29 cellular contexts compared by ENCODE assay signal in the genomic region with DNA sequence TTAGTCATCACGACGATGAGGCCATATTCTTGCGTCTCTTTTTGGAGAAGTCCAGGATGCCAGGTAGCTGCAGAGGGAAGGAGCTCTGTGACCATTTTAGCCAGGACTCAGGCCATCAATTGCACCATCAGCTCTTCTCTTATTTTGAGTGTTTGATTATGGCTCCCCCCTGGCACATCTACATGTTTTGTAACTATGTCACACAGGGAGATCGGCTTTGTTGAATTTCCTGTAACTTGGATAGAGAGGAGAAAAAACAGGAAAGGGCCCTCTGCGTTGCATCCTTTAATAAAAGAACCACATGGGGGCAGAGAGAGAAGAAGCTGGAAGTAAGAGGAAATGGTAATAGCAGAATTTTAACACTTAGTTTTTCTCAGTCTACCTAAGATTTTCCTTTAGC.
DNase-seq lines count a peak whose midpoint lies in the region; ATAC-seq, FAIRE-seq and TF ChIP-seq lines count a peak whose summit lies in the region.
"Had no signal": no experiment of that assay in that cellular context is flagged by ENCODE, and none has a peak within 500 bp of the region (broad histone marks: within the 10 kb centered on the region; RNA-seq: fewer than 3 reads in every experiment).

No MANE protein-coding gene starts in this region.

- peak; percentile 73 for DNase-seq in A673 (ENCODE audit: low spot score)
- DNase-seq in NCI-H146 (lab: John Stamatoyannopoulos, UW): peak; percentile 33
- no peak for DNase-seq in brain microvascular endothelial cell
- no peak for DNase-seq in right lobe of liver
- DNase-seq in GM19239 (ENCODE audit: insufficient read length, low spot score): no peak
- DNase-seq in activated naive CD4-positive, alpha-beta T cell treated with anti-CD3 and anti-CD28 coated beads, Interleukin-2, amount 10 ng/mL, durations not matched to agents 7 days and 5 days: no peak
- DNase-seq in left colon: no peak
- DNase-seq: activated B cell treated with CpG ODN at 0.5 μM for 24 hours; activated CD4-positive, alpha-beta T cell treated with anti-CD3 and anti-CD28 coated beads, Interleukin-2, amount 50 U/mL, for 48 hours; activated CD8-positive, alpha-beta memory T cell treated with anti-CD3 and anti-CD28 coated beads, Interleukin-2, amount 50 U/mL, for 48 hours; aorta; caudate nucleus; CD8-positive, alpha-beta memory T cell; DMS153; KG1; left ventricle myocardium inferior; NCI-H1417 treated with DMSO at 0.1 percent for 48 hours; NCI-H510A; SJCRH30; stimulated activated CD4-positive, alpha-beta T cell treated with anti-CD3 and anti-CD28 coated beads, Interleukin-2, amount 100 ng/mL, for 24 hours had no signal

- H3K9me3 ChIP-seq in A673 (ENCODE audit: low read depth, low read length, poor library complexity, severe bottlenecking) (no peaks in the 10 kb centered on the region), right lobe of liver (no peaks in the 10 kb centered on the region)
- H3K9me3 ChIP-seq: left ventricle myocardium inferior, SJCRH30, tibial nerve had no signal

- no peaks in the 10 kb centered on the region for H3K36me3 ChIP-seq in A673 (ENCODE audit: insufficient read depth, low read length, poor library complexity, severe bottlenecking)
- no peaks in the 10 kb centered on the region for H3K36me3 ChIP-seq in brain microvascular endothelial cell (replicated peaks)
- no peaks in the 10 kb centered on the region for H3K36me3 ChIP-seq in right lobe of liver
- H3K36me3 ChIP-seq: left ventricle myocardium inferior, SJCRH30, tibial nerve had no signal

- FAIRE-seq in GM19239 (lab: Jason Lieb, UNC): no peak
- FAIRE-seq: A204.1, endometrium, G401.6 had no signal

- H3K27ac ChIP-seq in A673 (ENCODE audit: low read depth, low read length, poor library complexity, severe bottlenecking) (no peak overlapping the region), brain microvascular endothelial cell (no peak overlapping the region), right lobe of liver (no peak overlapping the region)
- H3K27ac ChIP-seq: left ventricle myocardium inferior, SJCRH30, tibial nerve had no signal

- POLR2A ChIA-PET in A673 (lab: Charles Lee; ENCODE audit: low non-redundant PET): no interaction called here

- H3K27me3 ChIP-seq in A673 (replicated peaks; ENCODE audit: insufficient read depth, low read depth, low read length, poor library complexity) (no peaks in the 10 kb centered on the region), brain microvascular endothelial cell (replicated peaks) (no peaks in the 10 kb centered on the region), right lobe of liver (no peaks in the 10 kb centered on the region)
- H3K27me3 ChIP-seq: SJCRH30, tibial nerve had no signal

- no peaks in the 10 kb centered on the region for H3K36me3 Mint-ChIP-seq in activated naive CD4-positive, alpha-beta T cell treated with anti-CD3 and anti-CD28 coated beads, Interleukin-2, amount 10 ng/mL, durations not matched to agents 7 days and 5 days
- H3K36me3 Mint-ChIP-seq: activated naive CD4-positive, alpha-beta T cell treated with anti-CD3 and anti-CD28 coated beads, Interleukin-2, amount 50 U/mL, for 72 hours; CD8-positive, alpha-beta memory T cell had no signal

- BruUV-seq in A673 (replicated peaks; lab: Mats Ljungman, UMichigan): no TSS peak

- peak; percentile 49 to 73 (median 55) for ATAC-seq in right lobe of liver
- no peak for ATAC-seq in GM19467 (IDR thresholded peaks at IDR 0.05; ENCODE audit: unreplicated experiment)
- no peak for ATAC-seq in left colon
- ATAC-seq: activated naive CD4-positive, alpha-beta T cell treated with anti-CD3 and anti-CD28 coated beads, Interleukin-2, amount 50 U/mL, for 72 hours; activated T-helper 17 cell treated with anti-CD3 and anti-CD28 coated beads, Interleukin-2, amount 50 U/mL, for 72 hours had no signal

- H3K4me1 Mint-ChIP-seq in activated naive CD4-positive, alpha-beta T cell treated with anti-CD3 and anti-CD28 coated beads, Interleukin-2, amount 10 ng/mL, durations not matched to agents 7 days and 5 days: no peaks in the 10 kb centered on the region
- H3K4me1 Mint-ChIP-seq: activated B cell treated with CpG ODN at 0.5 μM for 24 hours; activated T-helper 17 cell treated with anti-CD3 and anti-CD28 coated beads, Interleukin-2, amount 50 U/mL, for 72 hours; B cell; CD8-positive, alpha-beta memory T cell had no signal

- H3K4me1 ChIP-seq in A673 (ENCODE audit: insufficient read depth, low read length, poor library complexity, severe bottlenecking) (no peaks in the 10 kb centered on the region), right lobe of liver (no peaks in the 10 kb centered on the region)
- H3K4me1 ChIP-seq: left ventricle myocardium inferior, SJCRH30 had no signal

- TF ChIP-seq CTCF in A673 (conservative IDR thresholded peaks at IDR 0.05; ENCODE audit: low read depth, low read length): no peak
- peak; percentile 6 for TF ChIP-seq CTCF in brain microvascular endothelial cell (IDR thresholded peaks at IDR 0.05; ENCODE audit: low read depth, low read length, missing control alignments)
- peak in 1 of 4 donors; percentile 6 for TF ChIP-seq CTCF in right lobe of liver (IDR thresholded peaks at IDR 0.05)

- no peaks in the 10 kb centered on the region for H3K9me3 Mint-ChIP-seq in activated naive CD4-positive, alpha-beta T cell treated with anti-CD3 and anti-CD28 coated beads, Interleukin-2, amount 10 ng/mL, durations not matched to agents 7 days and 5 days
- H3K9me3 Mint-ChIP-seq: activated B cell treated with CpG ODN at 0.5 μM for 24 hours; activated naive CD4-positive, alpha-beta T cell treated with anti-CD3 and anti-CD28 coated beads, Interleukin-2, amount 50 U/mL, for 72 hours; activated T-helper 17 cell treated with anti-CD3 and anti-CD28 coated beads, Interleukin-2, amount 50 U/mL, for 72 hours had no signal

- CTCF ChIA-PET in A673 (lab: Charles Lee): no interaction called here
- CTCF ChIA-PET in activated naive CD4-positive, alpha-beta T cell treated with anti-CD3 and anti-CD28 coated beads, Interleukin-2, amount 10 ng/mL, durations not matched to agents 7 days and 5 days (lab: Charles Lee): no interaction called here

- no peak overlapping the region for H3K27ac Mint-ChIP-seq in activated naive CD4-positive, alpha-beta T cell treated with anti-CD3 and anti-CD28 coated beads, Interleukin-2, amount 10 ng/mL, durations not matched to agents 7 days and 5 days
- H3K27ac Mint-ChIP-seq: activated B cell treated with CpG ODN at 0.5 μM for 24 hours; activated naive CD4-positive, alpha-beta T cell treated with anti-CD3 and anti-CD28 coated beads, Interleukin-2, amount 50 U/mL, for 72 hours; activated T-helper 17 cell treated with anti-CD3 and anti-CD28 coated beads, Interleukin-2, amount 50 U/mL, for 72 hours; B cell; CD8-positive, alpha-beta memory T cell had no signal

- H3K27me3 Mint-ChIP-seq in activated naive CD4-positive, alpha-beta T cell treated with anti-CD3 and anti-CD28 coated beads, Interleukin-2, amount 10 ng/mL, durations not matched to agents 7 days and 5 days: peaks cover 3% of the 10 kb centered on the region
- H3K27me3 Mint-ChIP-seq: activated B cell treated with CpG ODN at 0.5 μM for 24 hours had no signal

- TF ChIP-seq POLR2A in right lobe of liver (IDR thresholded peaks at IDR 0.05): no peak

- WGBS in right lobe of liver (ENCODE audit: insufficient coverage, low coverage, low lambda C conversion rate, missing lambda C conversion rate): 42% methylated on average over 5 of the region's 5 CpGs

- H3K4me3 ChIP-seq in A673 (ENCODE audit: low read depth, low read length, poor library complexity, severe bottlenecking) (no peak overlapping the region), brain microvascular endothelial cell (ENCODE audit: low read depth, low read length) (no peak overlapping the region), right lobe of liver (no peak overlapping the region)
- H3K4me3 ChIP-seq: left ventricle myocardium inferior, SJCRH30, smooth muscle cell, tibial nerve had no signal

- in situ Hi-C loops in brain microvascular endothelial cell (cut with HindIII; ENCODE audit: low pct_ligation_motif_present, low sequenced_read_pairs): no loop called here

- no peak overlapping the region for H3K4me3 Mint-ChIP-seq in activated naive CD4-positive, alpha-beta T cell treated with anti-CD3 and anti-CD28 coated beads, Interleukin-2, amount 10 ng/mL, durations not matched to agents 7 days and 5 days
- H3K4me3 Mint-ChIP-seq: activated B cell treated with CpG ODN at 0.5 μM for 24 hours; activated T-helper 17 cell treated with anti-CD3 and anti-CD28 coated beads, Interleukin-2, amount 50 U/mL, for 72 hours; B cell; CD8-positive, alpha-beta memory T cell had no signal

- intact Hi-C loops in A673 (cut with micrococcal nuclease; ENCODE audit: unreplicated experiment) (no loop called here), right lobe of liver (cut with DNase I) (no loop called here), left colon (cut with DNase I, micrococcal nuclease) (no loop called here)

Comparison
In these comparisons a context has a peak if more than half of its experiments do, and no peak if none do; other contexts are left out.
1. DNase-seq: peak in A673 (single experiment) and NCI-H146 (single experiment); none in brain microvascular endothelial cell (single experiment), right lobe of liver (0 of 3), GM19239 (single experiment), activated naive CD4-positive, alpha-beta T cell treated with anti-CD3 and anti-CD28 coated beads, Interleukin-2, amount 10 ng/mL, durations not matched to agents 7 days and 5 days (single experiment) and left colon (0 of 2).
2. ATAC-seq: peak in right lobe of liver (4 of 4); none in GM19467 (single experiment) and left colon (single experiment).